Comparison of ENCODE assay signal across 17 cellular contexts in the genomic region with DNA sequence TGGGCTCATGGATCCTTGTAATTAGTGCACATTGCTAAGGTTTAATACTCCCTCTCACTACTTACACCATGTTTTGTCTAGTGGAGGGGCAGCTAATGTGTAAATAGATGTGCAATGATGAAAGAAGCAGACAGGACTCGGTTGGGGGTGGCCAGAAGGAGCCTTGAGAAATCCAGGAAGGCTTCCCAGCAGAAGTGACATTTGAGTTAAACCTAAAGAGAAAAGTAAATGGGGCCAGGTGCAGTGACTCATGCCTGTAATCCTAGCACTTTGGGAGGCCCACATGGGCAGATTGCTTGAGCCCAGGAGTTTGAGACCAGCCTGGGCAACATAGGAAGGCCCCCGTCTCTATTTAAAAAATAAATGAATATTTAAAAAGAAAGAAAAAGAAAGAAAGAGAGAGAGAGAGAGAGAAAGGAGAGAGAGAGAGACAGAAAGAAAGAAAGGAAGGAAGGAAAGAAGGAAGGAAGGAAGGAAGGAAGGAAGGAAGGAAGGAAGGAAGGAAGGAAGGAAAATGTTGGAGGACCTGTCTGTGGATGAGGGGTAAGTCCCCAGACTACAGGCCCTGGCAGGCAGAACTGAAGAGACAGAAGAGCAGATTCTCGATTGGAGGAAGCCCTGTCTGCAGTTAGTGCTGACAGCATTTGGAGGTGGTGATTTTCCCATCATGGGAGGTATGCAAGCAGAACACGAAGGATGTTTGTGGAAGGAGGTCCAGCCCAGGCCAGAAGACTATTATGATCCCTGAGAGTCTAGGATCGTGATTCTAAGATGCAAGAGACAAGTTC. TPM values are rescaled to one million over a fixed set of nuclear protein-coding genes. Genes with fewer than 3 reads are reported as not detected.
A peak's percentile ranks its signal among the peaks of the same experiment; 100 is the strongest.
DNase-seq lines count a peak whose midpoint lies in the region; ATAC-seq and TF ChIP-seq lines count a peak whose summit lies in the region.
"Had no signal": no experiment of that assay in that cellular context is flagged by ENCODE, and none has a peak within 500 bp of the region (broad histone marks: within the 10 kb centered on the region; RNA-seq: fewer than 3 reads in every experiment).

No MANE protein-coding gene starts in this region.

- no peak overlapping the region for H3K4me3 Mint-ChIP-seq in endodermal cell
- H3K4me3 Mint-ChIP-seq: activated CD4-positive, alpha-beta memory T cell treated with anti-CD3 and anti-CD28 coated beads, Interleukin-2, amount 10 ng/mL, durations not matched to agents 7 days and 5 days; stimulated activated naive CD8-positive, alpha-beta T cell treated with anti-CD3 and anti-CD28 coated beads, Interleukin-15, amount 100 ng/mL, for 72 hours had no signal

- DNase-seq in DMS53 (lab: John Stamatoyannopoulos, UW) (peak; percentile 31), DMS53 treated with DMSO at 0.1 percent for 48 hours (lab: John Stamatoyannopoulos, UW; ENCODE audit: unreplicated experiment) (no peak), endodermal cell (no peak), ovary (no peak), upper lobe of left lung (no peak), GM19238 (ENCODE audit: insufficient read length, low spot score) (no peak), colonic mucosa (no peak)
- DNase-seq: 8988T; activated CD4-positive, alpha-beta memory T cell treated with anti-CD3 and anti-CD28 coated beads, Interleukin-2, amount 10 ng/mL, durations not matched to agents 7 days and 5 days; activated effector memory CD4-positive, alpha-beta T cell treated with anti-CD3 and anti-CD28 coated beads, Interleukin-2, amount 50 U/mL, for 16 hours; COR-L47; erythroblast; NCI-H1436 treated with DMSO at 0.1 percent for 48 hours; right lobe of liver; stimulated activated naive CD8-positive, alpha-beta T cell treated with anti-CD3 and anti-CD28 coated beads, Interleukin-15, amount 100 ng/mL, for 72 hours had no signal

- H3K27ac ChIP-seq in endodermal cell (ENCODE audit: low read depth, low read length) = no peak overlapping the region
- H3K27ac ChIP-seq in ovary = peak overlapping the region; percentile 1 to 69
- peak overlapping the region; percentile 13 to 84 (median 65) for H3K27ac ChIP-seq in upper lobe of left lung
- H3K27ac ChIP-seq in colonic mucosa = no peak overlapping the region
- H3K27ac ChIP-seq: right lobe of liver had no signal

- no peak for TF ChIP-seq POLR2A in ovary (IDR thresholded peaks at IDR 0.05)
- no peak for TF ChIP-seq POLR2A in upper lobe of left lung (IDR thresholded peaks at IDR 0.05)

- H3K27me3 Mint-ChIP-seq in endodermal cell (ENCODE audit: insufficient read depth) = peaks cover 5% of the 10 kb centered on the region

- intact Hi-C loops in ovary (cut with DNase I) (no loop called here), colonic mucosa (cut with DNase I) (no loop called here)

- ATAC-seq in upper lobe of left lung (ENCODE audit: low FRiP score in 2 of 2) = no peak
- no peak for ATAC-seq in GM19463 (IDR thresholded peaks at IDR 0.05; ENCODE audit: unreplicated experiment)
- ATAC-seq: stimulated activated naive CD8-positive, alpha-beta T cell treated with anti-CD3 and anti-CD28 coated beads, Interleukin-15, amount 100 ng/mL, for 72 hours had no signal

- H3K9ac ChIP-seq in endodermal cell (ENCODE audit: extremely low read depth, low read length, poor library complexity, severe bottlenecking) (peak overlapping the region; percentile 13), colonic mucosa (ENCODE audit: low read depth in 2 of 2, low read length in 2 of 2) (peak overlapping the region in 1 of 2 donors; percentile 44)

- H3K4me3 ChIP-seq in endodermal cell (ENCODE audit: low read length) (no peak overlapping the region), ovary (no peak overlapping the region), upper lobe of left lung (peak overlapping the region in 3 of 4 donors; percentile 42 to 57 (median 50)), colonic mucosa (no peak overlapping the region)
- H3K4me3 ChIP-seq: right lobe of liver had no signal

- WGBS in endodermal cell (ENCODE audit: insufficient coverage in 1 of 2, insufficient read length in 1 of 2), 2 experiments = 83 to 95% methylated on average over 3 to 4 of the region's 5 CpGs
- WGBS in ovary, 3 donors = 30 to 40% (median 34%) methylated on average over 5 of the region's 5 CpGs
- 52 to 54% methylated on average over 5 of the region's 5 CpGs for WGBS in upper lobe of left lung, 2 donors

- no peaks in the 10 kb centered on the region for H3K9me3 Mint-ChIP-seq in endodermal cell
- H3K9me3 Mint-ChIP-seq: activated CD4-positive, alpha-beta memory T cell treated with anti-CD3 and anti-CD28 coated beads, Interleukin-2, amount 10 ng/mL, durations not matched to agents 7 days and 5 days; stimulated activated naive CD8-positive, alpha-beta T cell treated with anti-CD3 and anti-CD28 coated beads, Interleukin-15, amount 100 ng/mL, for 72 hours had no signal

- H3K36me3 Mint-ChIP-seq in endodermal cell (ENCODE audit: low read depth) = no peaks in the 10 kb centered on the region

- H3K27ac Mint-ChIP-seq in endodermal cell = no peak overlapping the region
- H3K27ac Mint-ChIP-seq: activated CD4-positive, alpha-beta memory T cell treated with anti-CD3 and anti-CD28 coated beads, Interleukin-2, amount 10 ng/mL, durations not matched to agents 7 days and 5 days had no signal

- H3K27me3 ChIP-seq in endodermal cell (ENCODE audit: control insufficient read depth, insufficient read depth, low read length, poor library complexity, severe bottlenecking) = no peaks in the 10 kb centered on the region
- H3K27me3 ChIP-seq in ovary = no peaks in the 10 kb centered on the region
- H3K27me3 ChIP-seq in upper lobe of left lung = peaks cover 0 to 7% (median 0%) of the 10 kb centered on the region in 4 donors
- H3K27me3 ChIP-seq in colonic mucosa = no peaks in the 10 kb centered on the region
- H3K27me3 ChIP-seq: right lobe of liver had no signal

- peaks cover 13% of the 10 kb centered on the region for H3K4me1 Mint-ChIP-seq in endodermal cell

- H3K9me3 ChIP-seq in endodermal cell (ENCODE audit: control insufficient read depth, low read length) = no peaks in the 10 kb centered on the region
- no peaks in the 10 kb centered on the region for H3K9me3 ChIP-seq in ovary
- H3K9me3 ChIP-seq in upper lobe of left lung = no peaks in the 10 kb centered on the region
- no peaks in the 10 kb centered on the region for H3K9me3 ChIP-seq in colonic mucosa
- H3K9me3 ChIP-seq: right lobe of liver had no signal

- no peak for TF ChIP-seq EP300 in ovary (IDR thresholded peaks at IDR 0.05)
- TF ChIP-seq EP300 in upper lobe of left lung (IDR thresholded peaks at IDR 0.05) = no peak

- TF ChIP-seq CTCF in endodermal cell (conservative IDR thresholded peaks at IDR 0.05) = no peak
- TF ChIP-seq CTCF in ovary (IDR thresholded peaks at IDR 0.05) = no peak
- no peak for TF ChIP-seq CTCF in upper lobe of left lung (IDR thresholded peaks at IDR 0.05)
- TF ChIP-seq CTCF in colonic mucosa (IDR thresholded peaks at IDR 0.05) = no peak

- H3K4me1 ChIP-seq in endodermal cell (ENCODE audit: control insufficient read depth, insufficient read depth, low read length) (peaks cover 10% of the 10 kb centered on the region), ovary (ENCODE audit: insufficient read depth) (peaks cover 27% of the 10 kb centered on the region), upper lobe of left lung (peaks cover 43 to 63% (median 49%) of the 10 kb centered on the region in 4 donors), colonic mucosa (no peaks in the 10 kb centered on the region)

- H3K36me3 ChIP-seq in endodermal cell (ENCODE audit: control insufficient read depth, insufficient read depth, low read length) (no peaks in the 10 kb centered on the region), ovary (no peaks in the 10 kb centered on the region), upper lobe of left lung (peaks cover 0 to 12% (median 0%) of the 10 kb centered on the region in 4 donors), colonic mucosa (no peaks in the 10 kb centered on the region)
- H3K36me3 ChIP-seq: right lobe of liver had no signal

RNA-seq across cellular contexts. Expression of a gene that starts 3.6 kb away (rescaled TPM):
- total RNA-seq in endodermal cell (1 to 10 TPM in 1 of 2 donors, under 1 TPM in 1; 0.70 to 1.6 TPM), ovary (10 to 100 TPM; 17.6 to 51.5 (median 39.1) TPM), upper lobe of left lung (100 to 1,000 TPM in 5 of 6 donors, 10 to 100 TPM in 1; 24.4 to 582 (median 229) TPM), colonic mucosa (10 to 100 TPM in 1 of 2 donors, 1 to 10 TPM in 1; 6.9 to 12.6 TPM)
- 78.5 TPM for polyA plus RNA-seq in endodermal cell (2013, experiment 1 of 2)
- 61.1 TPM for polyA plus RNA-seq in endodermal cell (2013, experiment 2 of 2)
- 10 to 100 TPM; 13.2 to 38.1 TPM for polyA plus RNA-seq in ovary
- total RNA-seq: activated CD4-positive, alpha-beta memory T cell treated with anti-CD3 and anti-CD28 coated beads, Interleukin-2, amount 10 ng/mL, durations not matched to agents 7 days and 5 days; T-helper 2 cell treated with Interferon-gamma antibody and Interleukin-4, amounts not matched to agents 100 ng/mL and 5 ng/mL, for 36 hours had no signal

RNA-seq across cellular contexts. Expression of a gene that starts 52.0 kb away (rescaled TPM):
- total RNA-seq in endodermal cell (10 to 100 TPM; 83.9 TPM), ovary (10 to 100 TPM in 6 of 7 donors, 1 to 10 TPM in 1; 8.2 to 38.7 (median 29.1) TPM), upper lobe of left lung (10 to 100 TPM; 15.9 to 51.9 (median 33.0) TPM), colonic mucosa (10 to 100 TPM; 11.1 to 16.5 TPM)
- polyA plus RNA-seq in endodermal cell (2013, experiment 1 of 2) = 53.1 TPM
- polyA plus RNA-seq in endodermal cell (2013, experiment 2 of 2) = 54.2 TPM
- 10 to 100 TPM in 1 of 2 donors, 1 to 10 TPM in 1; 7.6 to 16.5 TPM for polyA plus RNA-seq in ovary

Comparison
In these comparisons a context has a peak if more than half of its experiments do, and no peak if none do; other contexts are left out.
1. H3K27ac ChIP-seq: peak in ovary (2 of 2) and upper lobe of left lung (4 of 4); none in endodermal cell (single experiment) and colonic mucosa (single experiment).
2. H3K4me3 ChIP-seq: peak in upper lobe of left lung (3 of 4); none in endodermal cell (single experiment), ovary (single experiment) and colonic mucosa (single experiment).